Comparison of ENCODE assay signal across 8 cellular contexts in genomic region chr1:110606784-110607662, GRCh38. TPM values are rescaled to one million over a fixed set of nuclear protein-coding genes. Genes with fewer than 3 reads are reported as not detected.
DNase-seq lines count a peak whose midpoint lies in the region; ATAC-seq, FAIRE-seq and TF ChIP-seq lines count a peak whose summit lies in the region.

No MANE protein-coding gene starts in this region.

- H3K4me1 ChIP-seq in esophagus squamous epithelium (peaks cover 11 to 33% (median 18%) of the 10 kb centered on the region in 3 donors), adrenal gland (replicated peaks in 1 of 2) (peaks cover 7 to 16% of the 10 kb centered on the region in 2 donors)

- H3K9ac ChIP-seq in neural cell (ENCODE audit: low read length), result peak overlapping the region; percentile 79

- DNase-seq in GM13977 (ENCODE audit: low spot score) (peak; percentile 43), esophagus squamous epithelium (lab: John Stamatoyannopoulos, UW) (no peak), adrenal gland (no peak), H54 (ENCODE audit: insufficient read length, low spot score) (no peak), NCI-H82 treated with DMSO at 0.1 percent for 48 hours (lab: John Stamatoyannopoulos, UW; ENCODE audit: unreplicated experiment) (no peak)

- H3K27me3 ChIP-seq in esophagus squamous epithelium (peaks cover 0 to 93% (median 13%) of the 10 kb centered on the region in 4 donors), neural cell (ENCODE audit: insufficient read depth, low read depth, low read length) (peaks cover 48% of the 10 kb centered on the region), adrenal gland (peaks cover 56% of the 10 kb centered on the region)

- no peaks in the 10 kb centered on the region for H3K79me2 ChIP-seq in neural cell (replicated peaks; ENCODE audit: insufficient read depth, low read length)

- no peak for TF ChIP-seq EP300 in neural cell (conservative IDR thresholded peaks at IDR 0.05; ENCODE audit: poor library complexity, severe bottlenecking)

- H3K9me2 ChIP-seq in neural cell (ENCODE audit: insufficient read depth, low read length), result no peaks in the 10 kb centered on the region

- H3F3A ChIP-seq in neural cell (ENCODE audit: insufficient read depth, low read length, poor library complexity, severe bottlenecking), result no peaks in the 10 kb centered on the region

- H3K9me3 ChIP-seq in esophagus squamous epithelium (no peaks in the 10 kb centered on the region), neural cell (ENCODE audit: low read length) (no peaks in the 10 kb centered on the region), adrenal gland (replicated peaks in 1 of 3) (no peaks in the 10 kb centered on the region)

- no peak for FAIRE-seq in H54 (lab: Jason Lieb, UNC)

- peak overlapping the region; percentile 52 for H3K4me2 ChIP-seq in neural cell (ENCODE audit: low read length)

- H3K36me3 ChIP-seq in esophagus squamous epithelium, result no peaks in the 10 kb centered on the region
- no peaks in the 10 kb centered on the region for H3K36me3 ChIP-seq in neural cell (ENCODE audit: insufficient read depth, low read length)
- no peaks in the 10 kb centered on the region for H3K36me3 ChIP-seq in adrenal gland (replicated peaks in 1 of 2)

- no peak for ATAC-seq in GM21619 (IDR thresholded peaks at IDR 0.05; ENCODE audit: unreplicated experiment)

- intact Hi-C loops in esophagus squamous epithelium (cut with DNase I), result no loop called here
- intact Hi-C loops in adrenal gland (cut with DNase I), result no loop called here

- peak overlapping the region; percentile 25; the same call in 1 of the 2 replicates for H3K27ac ChIP-seq in VCaP
- H3K27ac ChIP-seq in esophagus squamous epithelium, result peak overlapping the region in 3 of 4 donors; percentile 35 to 53 (median 43)
- H3K27ac ChIP-seq in neural cell (ENCODE audit: low read length), result peak overlapping the region; percentile 45
- no peak overlapping the region for H3K27ac ChIP-seq in adrenal gland

- peak; percentile 15 for TF ChIP-seq RAD21 in neural cell (conservative IDR thresholded peaks at IDR 0.05)

- no peak for TF ChIP-seq CTCF in GM13977 (IDR thresholded peaks at IDR 0.05; ENCODE audit: extremely low read depth, insufficient read depth, missing control alignments)
- TF ChIP-seq CTCF in VCaP (conservative IDR thresholded peaks at IDR 0.05), result peak; percentile 29
- no peak for TF ChIP-seq CTCF in esophagus squamous epithelium (IDR thresholded peaks at IDR 0.05)
- no peak for TF ChIP-seq CTCF in neural cell (IDR thresholded peaks at IDR 0.05; ENCODE audit: poor library complexity, severe bottlenecking)
- TF ChIP-seq CTCF in adrenal gland (IDR thresholded peaks at IDR 0.05), result no peak

- no peaks in the 10 kb centered on the region for H4K20me1 ChIP-seq in neural cell (ENCODE audit: insufficient read depth)

- WGBS in esophagus squamous epithelium, 2 donors, result 0% methylated on average over 7 of the region's 93 CpGs; no CpG with 5 or more reads in 1 of the 2 donors
- 1 to 2% (median 1%) methylated on average over 29 to 93 of the region's 93 CpGs for WGBS in adrenal gland, 4 donors

- in situ Hi-C loops in GM13977 (cut with MboI; ENCODE audit: low pct_unique_long_range_greater_than_20kb, low sequenced_read_pairs, unreplicated experiment), result loop anchor here (25.0 kb wide), 1 partner anchor 380 kb away; no protein-coding TSS in a partner anchor

- TF ChIP-seq POLR2A in esophagus squamous epithelium (IDR thresholded peaks at IDR 0.05) (no peak), adrenal gland (IDR thresholded peaks at IDR 0.05) (no peak), H54 (IDR thresholded peaks at IDR 0.05; ENCODE audit: low read depth, low read length) (no peak)

- H3K4me3 ChIP-seq in esophagus squamous epithelium (peak overlapping the region; percentile 39 to 71 (median 52)), neural cell (ENCODE audit: low read length) (peak overlapping the region; percentile 87), adrenal gland (peak overlapping the region in 2 of 4 donors; percentile 21 to 53)

- H2AFZ ChIP-seq in neural cell (ENCODE audit: low read depth, low read length), result peak overlapping the region; percentile 65

TF ChIP-seq in neural cell, 6 proteins besides CTCF, POLR2A, EP300 and RAD21:
- no peak for TF ChIP-seq EZH2 (IDR thresholded peaks at IDR 0.05; ENCODE audit: borderline replicate concordance, insufficient read depth, low read length, poor library complexity, severe bottlenecking)
- TF ChIP-seq POLR2AphosphoS5 (IDR thresholded peaks at IDR 0.05), result peak; percentile 4
- no peak for TF ChIP-seq SMC3 (conservative IDR thresholded peaks at IDR 0.05; ENCODE audit: poor library complexity)
- peak; percentile 27 for TF ChIP-seq MXI1 (conservative IDR thresholded peaks at IDR 0.05; ENCODE audit: poor library complexity, severe bottlenecking)
- no peak for TF ChIP-seq REST (IDR thresholded peaks at IDR 0.05; ENCODE audit: borderline replicate concordance)

RNA-seq across cellular contexts. Expression of gene KCNA2, which starts 0.9 kb away (rescaled TPM):
- 1 to 10 TPM in 1 of 4 donors, under 1 TPM in 3; 0.04 to 2.0 (median 0.67) TPM for total RNA-seq in esophagus squamous epithelium
- polyA plus RNA-seq in neural cell, result 3.4 and 4.0 TPM in 2 replicates
- 7.3 and 8.7 TPM in 2 replicates for polyA minus RNA-seq in neural cell
- 10 to 100 TPM in 1 of 8 donors, 1 to 10 TPM in 2, under 1 TPM in 4, not detected in 1; 0.23 to 16.9 (median 0.51) TPM for total RNA-seq in adrenal gland
- under 1 TPM; 0.08 to 0.38 (median 0.10) TPM for polyA plus RNA-seq in adrenal gland

Comparison
In these comparisons a context has a peak if more than half of its experiments do, and no peak if none do; other contexts are left out.
1. H3K27ac ChIP-seq: peak in VCaP (single experiment), esophagus squamous epithelium (3 of 4) and neural cell (single experiment); none in adrenal gland (0 of 5).